8 cellular contexts compared by ENCODE assay signal in the genomic region with DNA sequence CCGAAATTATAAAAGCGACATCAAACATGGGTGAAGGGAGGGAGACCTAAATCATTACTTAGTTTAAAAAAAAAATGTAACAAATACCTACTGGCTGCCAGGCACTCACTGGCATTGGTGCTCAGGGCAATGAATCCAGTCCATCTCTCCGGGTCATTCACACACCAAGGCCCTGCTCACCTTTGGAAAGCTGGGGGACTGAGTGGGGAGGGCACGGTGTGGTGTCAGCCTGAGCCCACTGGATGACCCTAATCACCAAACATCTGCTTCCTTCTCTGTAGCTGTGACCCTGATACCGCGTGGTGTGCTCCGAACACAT. TPM values are rescaled to one million over a fixed set of nuclear protein-coding genes. Genes with fewer than 3 reads are reported as not detected.
DNase-seq lines count a peak whose midpoint lies in the region; ATAC-seq lines count a peak whose summit lies in the region.

No MANE protein-coding gene starts in this region.

- peak overlapping the region; percentile 91 for H3K4me3 Mint-ChIP-seq in activated T-helper 1 cell treated with anti-CD3 and anti-CD28 coated beads, Interleukin-12 subunit alpha, Interleukin-12 subunit beta, Interleukin-2, Interleukin-4 antibody, amounts not matched to agents 30 ng/mL and 10 ng/mL and 1 ng/mL, durations not matched to agents 14 hours and 24 hours and 36 hours
- peak overlapping the region; percentile 95 to 97 for H3K4me3 Mint-ChIP-seq in stimulated activated naive B cell treated with anti-CD40 and anti-IgM and Interleukin-4, amounts not matched to agents 10 μg/mL and 1 μg/mL and 100 μg/mL, for 72 hours

- intact Hi-C loops in activated T-helper 1 cell treated with anti-CD3 and anti-CD28 coated beads, Interleukin-12 subunit alpha, Interleukin-12 subunit beta, Interleukin-2, Interleukin-4 antibody, amounts not matched to agents 30 ng/mL and 10 ng/mL and 1 ng/mL, durations not matched to agents 14 hours and 24 hours and 36 hours (cut with micrococcal nuclease), result loop anchor here (1.0 to 5.0 kb wide), 4 partner anchors 14 to 449 kb away; partner anchors contain the start of gene NBAS
- intact Hi-C loops in head of caudate nucleus (cut with DNase I), result no loop called here

- peaks cover 28% of the 10 kb centered on the region for H3K4me1 Mint-ChIP-seq in activated T-helper 1 cell treated with anti-CD3 and anti-CD28 coated beads, Interleukin-12 subunit alpha, Interleukin-12 subunit beta, Interleukin-2, Interleukin-4 antibody, amounts not matched to agents 30 ng/mL and 10 ng/mL and 1 ng/mL, durations not matched to agents 14 hours and 24 hours and 36 hours (ENCODE audit: low read depth)
- H3K4me1 Mint-ChIP-seq in stimulated activated naive B cell treated with anti-CD40 and anti-IgM and Interleukin-4, amounts not matched to agents 10 μg/mL and 1 μg/mL and 100 μg/mL, for 72 hours, result peaks cover 10 to 29% of the 10 kb centered on the region in 2 donors

- H3K4me3 ChIP-seq in iPS-18c (ENCODE audit: insufficient read depth, low read depth, low read length), result peak overlapping the region; percentile 87

- H3K36me3 Mint-ChIP-seq in activated T-helper 1 cell treated with anti-CD3 and anti-CD28 coated beads, Interleukin-12 subunit alpha, Interleukin-12 subunit beta, Interleukin-2, Interleukin-4 antibody, amounts not matched to agents 30 ng/mL and 10 ng/mL and 1 ng/mL, durations not matched to agents 14 hours and 24 hours and 36 hours (ENCODE audit: low read depth), result peaks cover 15% of the 10 kb centered on the region
- peaks cover 17 to 24% of the 10 kb centered on the region in 2 donors for H3K36me3 Mint-ChIP-seq in stimulated activated naive B cell treated with anti-CD40 and anti-IgM and Interleukin-4, amounts not matched to agents 10 μg/mL and 1 μg/mL and 100 μg/mL, for 72 hours

- no peaks in the 10 kb centered on the region for H3K27me3 Mint-ChIP-seq in activated T-helper 1 cell treated with anti-CD3 and anti-CD28 coated beads, Interleukin-12 subunit alpha, Interleukin-12 subunit beta, Interleukin-2, Interleukin-4 antibody, amounts not matched to agents 30 ng/mL and 10 ng/mL and 1 ng/mL, durations not matched to agents 14 hours and 24 hours and 36 hours (ENCODE audit: insufficient read depth)
- H3K27me3 Mint-ChIP-seq in stimulated activated naive B cell treated with anti-CD40 and anti-IgM and Interleukin-4, amounts not matched to agents 10 μg/mL and 1 μg/mL and 100 μg/mL, for 72 hours, result no peaks in the 10 kb centered on the region

- DNase-seq in DMS53 treated with DMSO at 0.1 percent for 48 hours (lab: John Stamatoyannopoulos, UW; ENCODE audit: unreplicated experiment), result peak; percentile 46
- DNase-seq in DMS53 (lab: John Stamatoyannopoulos, UW), result no peak
- DNase-seq in activated T-helper 1 cell treated with anti-CD3 and anti-CD28 coated beads, Interleukin-12 subunit alpha, Interleukin-12 subunit beta, Interleukin-2, Interleukin-4 antibody, amounts not matched to agents 30 ng/mL and 10 ng/mL and 1 ng/mL, durations not matched to agents 14 hours and 24 hours and 36 hours (ENCODE audit: low spot score), result no peak
- DNase-seq in stimulated activated naive B cell treated with anti-CD40 and anti-IgM and Interleukin-4, amounts not matched to agents 10 μg/mL and 1 μg/mL and 100 μg/mL, for 72 hours, result no peak
- DNase-seq in iPS-NIHi11 (ENCODE audit: low spot score), result no peak
- no peak for DNase-seq in head of caudate nucleus
- DNase-seq in EL, result no peak

- no peak for ATAC-seq in stimulated activated naive B cell treated with anti-CD40 and anti-IgM and Interleukin-4, amounts not matched to agents 10 μg/mL and 1 μg/mL and 100 μg/mL, for 72 hours (replicated peaks)

- no peaks in the 10 kb centered on the region for H3K9me3 ChIP-seq in iPS-18c (ENCODE audit: control insufficient read depth, insufficient read depth, low read length)

- no peaks in the 10 kb centered on the region for H3K9me3 Mint-ChIP-seq in activated T-helper 1 cell treated with anti-CD3 and anti-CD28 coated beads, Interleukin-12 subunit alpha, Interleukin-12 subunit beta, Interleukin-2, Interleukin-4 antibody, amounts not matched to agents 30 ng/mL and 10 ng/mL and 1 ng/mL, durations not matched to agents 14 hours and 24 hours and 36 hours
- no peaks in the 10 kb centered on the region for H3K9me3 Mint-ChIP-seq in stimulated activated naive B cell treated with anti-CD40 and anti-IgM and Interleukin-4, amounts not matched to agents 10 μg/mL and 1 μg/mL and 100 μg/mL, for 72 hours

- H3K27ac Mint-ChIP-seq in activated T-helper 1 cell treated with anti-CD3 and anti-CD28 coated beads, Interleukin-12 subunit alpha, Interleukin-12 subunit beta, Interleukin-2, Interleukin-4 antibody, amounts not matched to agents 30 ng/mL and 10 ng/mL and 1 ng/mL, durations not matched to agents 14 hours and 24 hours and 36 hours, result peak overlapping the region; percentile 91
- H3K27ac Mint-ChIP-seq in stimulated activated naive B cell treated with anti-CD40 and anti-IgM and Interleukin-4, amounts not matched to agents 10 μg/mL and 1 μg/mL and 100 μg/mL, for 72 hours, result peak overlapping the region; percentile 98

RNA-seq across cellular contexts. Expression of gene DDX1, which starts 0.3 kb away (rescaled TPM):
- 104 and 111 TPM in 2 replicates for total RNA-seq in activated T-helper 1 cell treated with anti-CD3 and anti-CD28 coated beads, Interleukin-12 subunit alpha, Interleukin-12 subunit beta, Interleukin-2, Interleukin-4 antibody, amounts not matched to agents 30 ng/mL and 10 ng/mL and 1 ng/mL, durations not matched to agents 14 hours and 24 hours and 36 hours

RNA-seq across cellular contexts. Expression of gene NBAS, which starts 30.2 kb away (rescaled TPM):
- total RNA-seq in activated T-helper 1 cell treated with anti-CD3 and anti-CD28 coated beads, Interleukin-12 subunit alpha, Interleukin-12 subunit beta, Interleukin-2, Interleukin-4 antibody, amounts not matched to agents 30 ng/mL and 10 ng/mL and 1 ng/mL, durations not matched to agents 14 hours and 24 hours and 36 hours, result 33.3 and 33.6 TPM in 2 replicates
